ENCODE assay signal across 23 cellular contexts in the genomic region with DNA sequence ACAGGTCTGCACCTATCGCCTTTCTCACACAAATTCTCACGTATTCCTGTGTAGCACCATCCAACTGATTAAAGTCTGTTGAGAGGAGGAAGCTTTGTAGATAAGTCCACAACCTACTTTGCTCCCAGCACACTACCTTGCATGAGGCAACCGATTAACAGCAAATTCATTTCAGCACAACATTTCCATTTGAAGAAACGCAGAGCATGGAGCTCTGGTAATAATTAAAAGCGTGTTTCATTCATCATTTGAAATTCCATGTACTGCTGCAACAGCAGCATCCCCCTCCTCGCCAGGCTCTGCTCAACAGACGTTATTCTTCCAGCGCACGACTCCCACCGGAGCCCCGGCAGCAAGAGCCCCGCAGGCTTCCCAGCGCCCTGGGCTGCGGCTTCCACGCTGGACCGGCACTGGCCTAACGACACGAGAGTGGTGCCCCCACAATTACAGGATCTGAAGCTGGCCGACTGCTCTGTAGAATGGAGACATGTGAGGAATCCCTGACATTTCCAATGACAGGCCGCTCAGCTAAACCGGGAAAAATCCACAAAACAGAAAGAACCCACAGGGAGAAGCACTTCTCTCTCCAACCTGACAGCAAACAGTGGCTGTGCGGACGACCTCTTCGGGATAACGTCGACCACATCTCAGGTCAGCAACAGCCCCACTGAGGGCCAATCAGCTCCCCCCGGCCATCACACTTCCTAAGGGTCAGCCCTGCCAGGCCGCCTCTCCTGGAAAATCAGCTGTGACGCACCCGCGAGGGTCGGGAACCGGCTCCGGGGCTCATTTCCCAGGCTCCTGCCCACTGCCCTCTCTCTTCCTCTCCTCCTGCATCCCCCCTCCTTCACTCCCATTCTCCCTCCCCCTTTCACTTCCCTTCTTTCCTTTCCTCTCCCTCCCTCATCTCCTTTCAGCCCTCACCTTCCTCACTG.
DNase-seq lines count a peak whose midpoint lies in the region; TF ChIP-seq lines count a peak whose summit lies in the region.
"Had no signal": no experiment of that assay in that cellular context is flagged by ENCODE, and none has a peak within 500 bp of the region (broad histone marks: within the 10 kb centered on the region; RNA-seq: fewer than 3 reads in every experiment).

No MANE protein-coding gene starts in this region.

- TF ChIP-seq CTCF in HFFc6 (IDR thresholded peaks at IDR 0.05) (no peak), chondrocyte (IDR thresholded peaks at IDR 0.05) (no peak), tibial artery (IDR thresholded peaks at IDR 0.05) (no peak), brain microvascular endothelial cell (IDR thresholded peaks at IDR 0.05; ENCODE audit: low read depth, low read length, missing control alignments) (no peak)

- H3K4me1 ChIP-seq in muscle layer of duodenum (ENCODE audit: control insufficient read depth in 1 of 2, insufficient read depth in 2 of 2, low read length in 2 of 2), result peaks cover 9 to 34% of the 10 kb centered on the region in 2 donors
- H3K4me1 ChIP-seq in tibial artery, result peaks cover 5 to 56% (median 18%) of the 10 kb centered on the region in 4 donors
- H3K4me1 ChIP-seq: parathyroid adenoma had no signal

- H3K4me3 Mint-ChIP-seq in HFFc6, result peak overlapping the region; percentile 37; the same call in 1 of the 2 replicates
- H3K4me3 Mint-ChIP-seq in chondrocyte (ENCODE audit: unreplicated experiment), result no peak overlapping the region
- H3K4me3 Mint-ChIP-seq: activated CD4-positive, alpha-beta memory T cell treated with anti-CD3 and anti-CD28 coated beads for 36 hours; CD8-positive, alpha-beta memory T cell; naive B cell; T-helper 2 cell treated with Interferon-gamma antibody and Interleukin-4, amounts not matched to agents 5 μg/mL and 100 μg/mL, for 36 hours; WTC11 had no signal

- H3K27me3 ChIP-seq in muscle layer of duodenum (ENCODE audit: low read depth, low read length), result no peaks in the 10 kb centered on the region
- H3K27me3 ChIP-seq in tibial artery, result no peaks in the 10 kb centered on the region
- no peaks in the 10 kb centered on the region for H3K27me3 ChIP-seq in brain microvascular endothelial cell (replicated peaks)
- H3K27me3 ChIP-seq: gastrocnemius medialis, uterus had no signal

- in situ Hi-C loops in brain microvascular endothelial cell (cut with HindIII; ENCODE audit: low pct_ligation_motif_present, low sequenced_read_pairs), result no loop called here

- H3K9me3 ChIP-seq in muscle layer of duodenum (ENCODE audit: control insufficient read depth in 1 of 2, low read length in 2 of 2) (peaks cover 0 to 6% of the 10 kb centered on the region in 2 donors), tibial artery (peaks cover 0 to 9% (median 0%) of the 10 kb centered on the region in 3 donors)
- H3K9me3 ChIP-seq: gastrocnemius medialis, uterus had no signal

- H3K36me3 Mint-ChIP-seq in HFFc6 (ENCODE audit: low read depth), result peaks cover 33% of the 10 kb centered on the region
- peaks cover 3% of the 10 kb centered on the region for H3K36me3 Mint-ChIP-seq in chondrocyte (ENCODE audit: low read depth)
- H3K36me3 Mint-ChIP-seq: activated CD4-positive, alpha-beta memory T cell treated with anti-CD3 and anti-CD28 coated beads for 36 hours; WTC11 had no signal

- no peak for DNase-seq in HFFc6
- no peak for DNase-seq in chondrocyte (ENCODE audit: low spot score)
- no peak for DNase-seq in tibial artery
- no peak for DNase-seq in brain microvascular endothelial cell
- no peak for DNase-seq in effector CD8-positive, alpha-beta T cell (lab: John Stamatoyannopoulos, UW)
- DNase-seq in NCI-H2196 treated with DMSO at 0.1 percent for 48 hours (lab: John Stamatoyannopoulos, UW; ENCODE audit: unreplicated experiment), result no peak
- DNase-seq: activated CD4-positive, alpha-beta memory T cell treated with anti-CD3 and anti-CD28 coated beads for 36 hours; activated effector memory CD4-positive, alpha-beta T cell treated with Interleukin-2 at 50 U/mL for 16 hours; amniotic stem cell; CD8-positive, alpha-beta memory T cell; central memory CD4-positive, alpha-beta T cell; gastrocnemius medialis; GF-D8; KBM-7; naive B cell; NCI-H1436; NCI-H524 treated with DMSO at 0.1 percent for 48 hours; uterus had no signal

- peaks cover 6% of the 10 kb centered on the region for H3K27me3 Mint-ChIP-seq in HFFc6 (ENCODE audit: insufficient read depth)
- H3K27me3 Mint-ChIP-seq in chondrocyte (ENCODE audit: low read depth), result no peaks in the 10 kb centered on the region

- H3K4me3 ChIP-seq in muscle layer of duodenum (ENCODE audit: low read depth in 1 of 2, low read length in 2 of 2) (peak overlapping the region; percentile 21 to 33), tibial artery (no peak overlapping the region), brain microvascular endothelial cell (ENCODE audit: low read depth, low read length) (no peak overlapping the region)
- H3K4me3 ChIP-seq: gastrocnemius medialis, SK-N-MC, uterus had no signal

- H3K9me3 Mint-ChIP-seq in HFFc6 (peaks cover 16% of the 10 kb centered on the region), chondrocyte (ENCODE audit: low read depth) (peaks cover 4% of the 10 kb centered on the region)
- H3K9me3 Mint-ChIP-seq: T-helper 2 cell treated with Interferon-gamma antibody and Interleukin-4, amounts not matched to agents 5 μg/mL and 100 μg/mL, for 36 hours had no signal

- H3K27ac ChIP-seq in muscle layer of duodenum (ENCODE audit: low read length) (peak overlapping the region; percentile 48), tibial artery (peak overlapping the region; percentile 15 to 24), brain microvascular endothelial cell (no peak overlapping the region)
- H3K27ac ChIP-seq: gastrocnemius medialis, parathyroid adenoma, SK-N-MC, uterus had no signal

- H3K36me3 ChIP-seq in muscle layer of duodenum (ENCODE audit: control insufficient read depth in 1 of 2, insufficient read depth in 2 of 2, low read length in 2 of 2) (no peaks in the 10 kb centered on the region), tibial artery (no peaks in the 10 kb centered on the region), brain microvascular endothelial cell (replicated peaks) (no peaks in the 10 kb centered on the region)
- H3K36me3 ChIP-seq: gastrocnemius medialis, uterus had no signal

- intact Hi-C loops in tibial artery (cut with DNase I; ENCODE audit: low total_unique reads), result loop anchor here (10.0 kb wide), 1 partner anchor 46 kb away; no protein-coding TSS in a partner anchor

- peak overlapping the region; percentile 53; the same call in 1 of the 2 replicates for H3K27ac Mint-ChIP-seq in HFFc6
- H3K27ac Mint-ChIP-seq in chondrocyte (ENCODE audit: unreplicated experiment), result peak overlapping the region; percentile 65
- H3K27ac Mint-ChIP-seq: activated CD4-positive, alpha-beta memory T cell treated with anti-CD3 and anti-CD28 coated beads for 36 hours; CD8-positive, alpha-beta memory T cell; naive B cell; T-helper 2 cell treated with Interferon-gamma antibody and Interleukin-4, amounts not matched to agents 5 μg/mL and 100 μg/mL, for 36 hours; WTC11 had no signal

- H3K4me1 Mint-ChIP-seq in HFFc6 (ENCODE audit: low read depth) (peaks cover 22% of the 10 kb centered on the region), chondrocyte (ENCODE audit: low read depth) (peaks cover 52% of the 10 kb centered on the region)
- H3K4me1 Mint-ChIP-seq: CD8-positive, alpha-beta memory T cell; naive B cell had no signal

Comparison
In these comparisons a context has a peak if more than half of its experiments do, and no peak if none do; other contexts are left out.
1. H3K4me3 ChIP-seq: peak in muscle layer of duodenum (2 of 2); none in tibial artery (0 of 2) and brain microvascular endothelial cell (single experiment).